8 cellular contexts compared by ENCODE assay signal in the genomic region with DNA sequence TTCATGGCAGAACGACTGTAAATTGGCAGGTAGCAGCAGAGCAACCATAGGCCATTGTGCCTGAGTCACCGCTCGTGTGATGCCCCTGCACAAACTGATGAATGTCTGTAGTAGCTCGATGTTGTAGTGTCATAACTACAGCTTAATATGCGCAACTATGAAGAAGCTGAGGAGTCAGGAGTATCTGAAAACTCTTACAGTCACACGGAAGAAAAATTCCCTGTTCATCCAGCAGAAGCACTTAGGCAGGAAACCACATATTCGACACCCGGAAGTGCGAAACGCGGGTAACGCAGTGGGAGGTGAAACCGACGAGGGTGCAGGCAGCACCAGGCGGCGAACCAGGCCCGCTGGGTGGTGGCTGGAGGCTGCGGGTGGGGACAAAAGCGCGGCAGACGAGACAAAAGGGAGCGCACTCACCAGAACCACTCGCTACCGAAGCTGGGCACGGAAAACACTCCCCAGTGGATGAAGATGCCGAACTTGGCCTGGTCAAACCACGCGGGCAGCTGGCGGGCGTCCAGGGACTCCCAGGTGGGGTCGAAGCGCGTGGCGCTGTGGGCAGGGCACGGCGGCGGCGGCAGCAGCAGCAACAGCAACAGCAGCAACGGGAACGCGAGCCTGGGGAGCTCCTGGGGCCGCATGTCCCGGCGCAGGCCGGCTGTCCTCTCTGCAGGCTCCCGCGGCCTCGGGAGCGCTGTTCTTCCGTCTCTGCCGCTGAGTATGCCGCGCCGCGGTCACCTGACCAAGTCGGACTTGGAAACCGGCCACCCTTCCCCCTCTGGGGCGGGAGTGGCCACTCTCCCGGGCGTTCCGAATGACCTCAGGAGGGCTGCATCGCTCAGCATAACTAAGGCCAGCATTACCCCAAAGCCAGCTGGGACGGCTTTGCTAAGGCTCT. TPM values are rescaled to one million over a fixed set of nuclear protein-coding genes. Genes with fewer than 3 reads are reported as not detected.
DNase-seq lines count a peak whose midpoint lies in the region; ATAC-seq and TF ChIP-seq lines count a peak whose summit lies in the region.

A gene with protein sequence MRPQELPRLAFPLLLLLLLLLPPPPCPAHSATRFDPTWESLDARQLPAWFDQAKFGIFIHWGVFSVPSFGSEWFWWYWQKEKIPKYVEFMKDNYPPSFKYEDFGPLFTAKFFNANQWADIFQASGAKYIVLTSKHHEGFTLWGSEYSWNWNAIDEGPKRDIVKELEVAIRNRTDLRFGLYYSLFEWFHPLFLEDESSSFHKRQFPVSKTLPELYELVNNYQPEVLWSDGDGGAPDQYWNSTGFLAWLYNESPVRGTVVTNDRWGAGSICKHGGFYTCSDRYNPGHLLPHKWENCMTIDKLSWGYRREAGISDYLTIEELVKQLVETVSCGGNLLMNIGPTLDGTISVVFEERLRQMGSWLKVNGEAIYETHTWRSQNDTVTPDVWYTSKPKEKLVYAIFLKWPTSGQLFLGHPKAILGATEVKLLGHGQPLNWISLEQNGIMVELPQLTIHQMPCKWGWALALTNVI (minus strand): TSS at position 730 of the 901 bp plus-strand sequence. CDS start 86 bp downstream, at position 644.

- H3F3A ChIP-seq in SU-DHL-6 (ENCODE audit: insufficient read depth): no peaks in the 10 kb centered on the region

- peaks cover 18% of the 10 kb centered on the region for H3K36me3 Mint-ChIP-seq in activated naive CD8-positive, alpha-beta T cell treated with anti-CD3 and anti-CD28 coated beads for 36 hours
- H3K36me3 Mint-ChIP-seq in glutamatergic neuron (ENCODE audit: unreplicated experiment): no peaks in the 10 kb centered on the region

- no peak within 1 kb of the TSS; the same call in 1 of the 2 replicates for H3K9ac ChIP-seq in SU-DHL-6 (ENCODE audit: low read length)

- no peaks in the 10 kb centered on the region for H3K27me3 Mint-ChIP-seq in activated naive CD8-positive, alpha-beta T cell treated with anti-CD3 and anti-CD28 coated beads for 36 hours
- H3K27me3 Mint-ChIP-seq in glutamatergic neuron (ENCODE audit: unreplicated experiment): no peaks in the 10 kb centered on the region

- no peak for TF ChIP-seq CTCF in SU-DHL-6 (IDR thresholded peaks at IDR 0.05; ENCODE audit: insufficient read depth, low read length, poor library complexity, severe bottlenecking)
- no peak for TF ChIP-seq CTCF in glutamatergic neuron (IDR thresholded peaks at IDR 0.05; ENCODE audit: partially characterized antibody, unreplicated experiment)
- no peak for TF ChIP-seq CTCF in omental fat pad (IDR thresholded peaks at IDR 0.05)
- TF ChIP-seq CTCF in suprapubic skin (IDR thresholded peaks at IDR 0.05): no peak

- peaks cover 4% of the 10 kb centered on the region for H3K9me3 Mint-ChIP-seq in activated naive CD8-positive, alpha-beta T cell treated with anti-CD3 and anti-CD28 coated beads for 36 hours
- peaks cover 6% of the 10 kb centered on the region for H3K9me3 Mint-ChIP-seq in glutamatergic neuron (ENCODE audit: unreplicated experiment)

- H3K27ac Mint-ChIP-seq in activated naive CD8-positive, alpha-beta T cell treated with anti-CD3 and anti-CD28 coated beads for 36 hours: peak within 1 kb of the TSS; percentile 88
- peak within 1 kb of the TSS; percentile 76 for H3K27ac Mint-ChIP-seq in glutamatergic neuron (ENCODE audit: unreplicated experiment)

- H3K36me3 ChIP-seq in SU-DHL-6 (ENCODE audit: low read length) (no peaks in the 10 kb centered on the region), suprapubic skin (no peaks in the 10 kb centered on the region)

- H2AFZ ChIP-seq in SU-DHL-6 (ENCODE audit: low read depth, low read length, severe bottlenecking): peak within 1 kb of the TSS; percentile 66

- no peaks in the 10 kb centered on the region for H4K20me1 ChIP-seq in SU-DHL-6 (ENCODE audit: low read depth, low read length)

- TF ChIP-seq POLR2A in suprapubic skin (IDR thresholded peaks at IDR 0.05): peak in 1 of 2 donors; percentile 68

- H3K4me1 ChIP-seq in suprapubic skin: peaks cover 35% of the 10 kb centered on the region

- peak; percentile 71 for ATAC-seq in GM19455 (IDR thresholded peaks at IDR 0.05; ENCODE audit: unreplicated experiment)
- ATAC-seq in omental fat pad (ENCODE audit: low FRiP score): peak; percentile 81

- no peak within 1 kb of the TSS for H3K27ac ChIP-seq in SU-DHL-6 (ENCODE audit: low read depth, low read length)
- peak within 1 kb of the TSS; percentile 85 for H3K27ac ChIP-seq in suprapubic skin

- H3K9me2 ChIP-seq in SU-DHL-6 (replicated peaks; ENCODE audit: insufficient read depth, low read length): no peaks in the 10 kb centered on the region

- H3K4me1 Mint-ChIP-seq in activated naive CD8-positive, alpha-beta T cell treated with anti-CD3 and anti-CD28 coated beads for 36 hours: peaks cover 4% of the 10 kb centered on the region
- no peaks in the 10 kb centered on the region for H3K4me1 Mint-ChIP-seq in glutamatergic neuron (ENCODE audit: low read depth, unreplicated experiment)

- DNase-seq in CMK (ENCODE audit: low read depth) (peak; percentile 61), HS-5 (ENCODE audit: low read depth) (peak; percentile 55), glutamatergic neuron (peak; percentile 82), omental fat pad (ENCODE audit: low spot score) (peak; percentile 80), suprapubic skin (ENCODE audit: low spot score in 2 of 2) (peak; percentile 95)
- peak; percentile 63 for DNase-seq in activated naive CD8-positive, alpha-beta T cell treated with anti-CD3 and anti-CD28 coated beads for 36 hours

- H3K9me3 ChIP-seq in SU-DHL-6 (ENCODE audit: insufficient read depth, low read length) (no peaks in the 10 kb centered on the region), suprapubic skin (no peaks in the 10 kb centered on the region)

- no peaks in the 10 kb centered on the region for H3K79me2 ChIP-seq in SU-DHL-6 (ENCODE audit: insufficient read depth, low read length)

- TF ChIP-seq EP300 in suprapubic skin (IDR thresholded peaks at IDR 0.05): no peak

- peak within 1 kb of the TSS; percentile 83 for H3K4me3 Mint-ChIP-seq in activated naive CD8-positive, alpha-beta T cell treated with anti-CD3 and anti-CD28 coated beads for 36 hours
- H3K4me3 Mint-ChIP-seq in glutamatergic neuron (ENCODE audit: unreplicated experiment): peak within 1 kb of the TSS; percentile 74

- H3K4me3 ChIP-seq in SU-DHL-6 (ENCODE audit: insufficient read depth, low read length, poor library complexity, severe bottlenecking): peak within 1 kb of the TSS; percentile 36
- H3K4me3 ChIP-seq in suprapubic skin: peak within 1 kb of the TSS; percentile 79

- H3K4me2 ChIP-seq in SU-DHL-6 (ENCODE audit: low read depth, low read length, poor library complexity, severe bottlenecking): peak within 1 kb of the TSS; percentile 50

- WGBS in suprapubic skin: 12% methylated on average over 25 of the region's 63 CpGs

- no peaks in the 10 kb centered on the region for H3K27me3 ChIP-seq in SU-DHL-6 (ENCODE audit: low read length)
- no peaks in the 10 kb centered on the region for H3K27me3 ChIP-seq in suprapubic skin

RNA-seq across cellular contexts. Expression of the gene that starts here (rescaled TPM):
- 1 to 10 TPM; 8.4 to 9.1 TPM for total RNA-seq in activated naive CD8-positive, alpha-beta T cell treated with anti-CD3 and anti-CD28 coated beads for 36 hours
- total RNA-seq in glutamatergic neuron (ENCODE audit: unreplicated experiment): 19.2 TPM
- total RNA-seq in omental fat pad: 10 to 100 TPM; 29.8 to 41.8 (median 36.8) TPM
- total RNA-seq in suprapubic skin: 10 to 100 TPM in 2 of 4 donors, 1 to 10 TPM in 2; 4.7 to 15.5 (median 10.8) TPM
